ENCODE assay signal across 8 cellular contexts in the genomic region with DNA sequence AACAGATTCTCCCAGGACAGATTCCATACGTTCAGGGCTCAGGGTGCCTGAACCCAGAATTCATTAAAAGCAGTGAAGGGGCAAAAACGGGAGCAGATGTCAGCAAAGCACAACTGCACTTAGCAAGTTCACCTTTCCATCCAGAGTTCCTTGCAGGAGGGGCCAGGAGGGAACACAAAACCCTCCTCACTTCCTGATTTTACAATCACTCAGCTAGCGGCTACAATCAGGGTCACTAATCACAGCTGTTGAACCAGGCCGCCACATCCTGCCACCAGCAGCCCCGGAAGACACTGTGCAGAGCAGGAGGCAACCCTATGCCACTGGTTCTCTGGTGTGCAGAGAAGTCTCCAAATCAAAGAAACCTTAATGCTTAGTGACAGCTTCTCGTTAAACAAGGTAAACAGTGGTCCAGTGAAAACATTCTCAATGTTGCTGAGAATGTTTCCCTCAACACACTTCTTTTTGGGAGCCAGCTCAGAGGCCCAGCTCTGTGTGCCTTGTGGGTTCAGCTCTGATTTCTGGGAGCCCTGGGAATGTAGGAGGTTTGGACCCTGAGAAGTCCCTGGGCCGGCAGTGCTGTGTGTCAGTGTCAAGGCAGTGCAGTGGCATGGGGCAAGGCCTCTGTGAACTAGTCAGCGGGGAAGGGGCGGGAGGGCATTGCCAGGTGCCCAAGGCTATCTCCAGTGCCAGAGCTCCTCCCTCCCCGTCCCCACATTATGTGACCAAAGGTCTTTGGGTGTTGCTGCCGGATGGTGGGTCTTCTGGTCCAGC. TPM values are rescaled to one million over a fixed set of nuclear protein-coding genes. Genes with fewer than 3 reads are reported as not detected.
DNase-seq lines count a peak whose midpoint lies in the region; ATAC-seq, FAIRE-seq and TF ChIP-seq lines count a peak whose summit lies in the region.

No MANE protein-coding gene starts in this region.

- H3K36me3 ChIP-seq in endothelial cell of umbilical vein (ENCODE audit: control insufficient read depth in 2 of 2, extremely low read depth in 1 of 2, insufficient read depth in 2 of 2, low read length in 2 of 2) = no peaks in the 10 kb centered on the region
- H3K36me3 ChIP-seq in HAP-1 (replicated peaks) = no peaks in the 10 kb centered on the region

- H3K9me3 ChIP-seq in endothelial cell of umbilical vein (replicated peaks; ENCODE audit: control insufficient read depth, insufficient read depth, low read length) (no peaks in the 10 kb centered on the region), HAP-1 (no peaks in the 10 kb centered on the region)

- ATAC-seq in GM18861 (IDR thresholded peaks at IDR 0.05; ENCODE audit: unreplicated experiment) (peak; percentile 38), HG02610 (IDR thresholded peaks at IDR 0.05; ENCODE audit: unreplicated experiment) (peak; percentile 55)

- no peaks in the 10 kb centered on the region for H3K9me3 Mint-ChIP-seq in neural crest cell

- H3K4me3 ChIP-seq in NB4 (ENCODE audit: low read depth, low read length) = no peak overlapping the region
- no peak overlapping the region for H3K4me3 ChIP-seq in endothelial cell of umbilical vein (replicated peaks in 1 of 3; ENCODE audit: insufficient read depth in 1 of 3, low read depth in 1 of 3, low read length in 3 of 3)
- no peak overlapping the region for H3K4me3 ChIP-seq in HAP-1

- in situ Hi-C loops in HAP-1 (cut with MboI; ENCODE audit: low sequenced_read_pairs) = no loop called here

- FAIRE-seq in endothelial cell of umbilical vein (lab: Jason Lieb, UNC) = peak; percentile 84

- intact Hi-C loops in endothelial cell of umbilical vein (cut with micrococcal nuclease) = loop anchor here (1.0 to 2.0 kb wide), 8 partner anchors 17 to 197 kb away; partner anchors contain the start of gene ARF6

- no peaks in the 10 kb centered on the region for H3K79me2 ChIP-seq in endothelial cell of umbilical vein (ENCODE audit: control insufficient read depth, insufficient read depth, low read length)

- no peak for TF ChIP-seq POLR2A in NB4 (IDR thresholded peaks at IDR 0.05; ENCODE audit: extremely low read depth, insufficient read length)
- no peak for TF ChIP-seq POLR2A in endothelial cell of umbilical vein (IDR thresholded peaks at IDR 0.05; ENCODE audit: low read depth, low read length)

- no peaks in the 10 kb centered on the region for H3K27me3 Mint-ChIP-seq in neural crest cell (ENCODE audit: low read depth)

- H3K27ac Mint-ChIP-seq in neural crest cell (ENCODE audit: unreplicated experiment) = peak overlapping the region; percentile 59

- DNase-seq in NB4 (ENCODE audit: low read depth) = peak; percentile 93
- peak; percentile 57 for DNase-seq in activated CD4-positive, alpha-beta T cell treated with anti-CD3 and anti-CD28 coated beads, Interleukin-2, amount 50 U/mL, for 1 hour
- peak; percentile 58 for DNase-seq in endothelial cell of umbilical vein (ENCODE audit: low read depth, low spot score)
- no peak for DNase-seq in neural crest cell (ENCODE audit: low read depth, low spot score)
- DNase-seq in NCI-H2029 treated with DMSO at 0.1 percent for 48 hours (lab: John Stamatoyannopoulos, UW) = no peak
- DNase-seq in HAP-1 (ENCODE audit: low spot score in 2 of 2) = no peak

- H3K4me3 Mint-ChIP-seq in neural crest cell = no peak overlapping the region

- BruUV-seq in endothelial cell of umbilical vein (replicated peaks; lab: Mats Ljungman, UMichigan) = no TSS peak

- peaks cover 10% of the 10 kb centered on the region for H3K4me1 Mint-ChIP-seq in neural crest cell

- no peaks in the 10 kb centered on the region for H4K20me1 ChIP-seq in endothelial cell of umbilical vein (replicated peaks; ENCODE audit: control insufficient read depth, extremely low read depth, insufficient read depth, low read length)

- dilution Hi-C loops in endothelial cell of umbilical vein (cut with MboI; ENCODE audit: extremely low pct_ligation_motif_present, low sequenced_read_pairs) = no loop called here

- H3K27me3 ChIP-seq in endothelial cell of umbilical vein (ENCODE audit: control insufficient read depth in 2 of 2, insufficient read depth in 2 of 2, low read length in 2 of 2) = no peaks in the 10 kb centered on the region
- no peaks in the 10 kb centered on the region for H3K27me3 ChIP-seq in HAP-1 (ENCODE audit: low read depth)

- H3K4me1 ChIP-seq in endothelial cell of umbilical vein (ENCODE audit: control insufficient read depth, extremely low read depth, insufficient read depth, low read length) (peaks cover 31% of the 10 kb centered on the region), HAP-1 (peaks cover 17% of the 10 kb centered on the region)

- no peaks in the 10 kb centered on the region for H3K9me1 ChIP-seq in endothelial cell of umbilical vein (replicated peaks; ENCODE audit: control insufficient read depth, extremely low read depth, insufficient read depth, low read length)

- peak overlapping the region; percentile 28 for H3K4me2 ChIP-seq in endothelial cell of umbilical vein (ENCODE audit: insufficient read depth, low read length)

- H3K36me3 Mint-ChIP-seq in neural crest cell (ENCODE audit: low read depth) = no peaks in the 10 kb centered on the region

- H3K9ac ChIP-seq in endothelial cell of umbilical vein (replicated peaks; ENCODE audit: extremely low read depth, insufficient read depth, low read length) = peak overlapping the region; percentile 66

- peak overlapping the region; percentile 33 for H2AFZ ChIP-seq in endothelial cell of umbilical vein (ENCODE audit: low read depth, low read length)

- TF ChIP-seq CTCF in NB4 (IDR thresholded peaks at IDR 0.05; ENCODE audit: low read depth, low read length) = no peak
- no peak for TF ChIP-seq CTCF in endothelial cell of umbilical vein (IDR thresholded peaks at IDR 0.05; ENCODE audit: extremely low read depth in 1 of 2, insufficient read depth in 1 of 2, low read depth in 1 of 2, low read length in 2 of 2)
- TF ChIP-seq CTCF in neural crest cell (conservative IDR thresholded peaks at IDR 0.05) = no peak

- POLR2A ChIA-PET in endothelial cell of umbilical vein (lab: Charles Lee) = interaction anchor here (0.6 kb wide), 2 partner anchors 45 to 46 kb away, joined by 3 to 4 read pairs; no protein-coding TSS in a partner anchor

- CTCF ChIA-PET in endothelial cell of umbilical vein (lab: Charles Lee) = interaction anchor here (0.9 to 3.5 kb wide), 27 partner anchors 8 to 209 kb away, joined by 3 to 25 read pairs (median 5); partner anchors contain the start of genes ARF6 and NEMF

- peak overlapping the region; percentile 88 for H3K27ac ChIP-seq in endothelial cell of umbilical vein (ENCODE audit: insufficient read depth, low read depth, low read length)

TF ChIP-seq in endothelial cell of umbilical vein, 7 proteins besides CTCF, POLR2A, EP300 and RAD21:
- peak; percentile 62 for TF ChIP-seq GATA2 (IDR thresholded peaks at IDR 0.05; ENCODE audit: insufficient read depth, insufficient read length, low read depth, low read length)
- peak; percentile 54 for TF ChIP-seq POLR2AphosphoS5 (IDR thresholded peaks at IDR 0.05; ENCODE audit: insufficient read depth, low read depth, low read length)
- TF ChIP-seq, protein P1, sequence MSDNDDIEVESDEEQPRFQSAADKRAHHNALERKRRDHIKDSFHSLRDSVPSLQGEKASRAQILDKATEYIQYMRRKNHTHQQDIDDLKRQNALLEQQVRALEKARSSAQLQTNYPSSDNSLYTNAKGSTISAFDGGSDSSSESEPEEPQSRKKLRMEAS (IDR thresholded peaks at IDR 0.05; ENCODE audit: insufficient read depth, insufficient read length) = no peak
- TF ChIP-seq FOS (IDR thresholded peaks at IDR 0.05; ENCODE audit: borderline replicate concordance, insufficient read depth, low read length) = peak; percentile 4
- TF ChIP-seq MYC (IDR thresholded peaks at IDR 0.05; ENCODE audit: low read depth, low read length) = no peak

RNA-seq across cellular contexts. Expression of gene VCPKMT, which starts 54.5 kb away (rescaled TPM):
- 6.9 and 9.2 TPM in 2 replicates for total RNA-seq in endothelial cell of umbilical vein
- 2.6 and 3.5 TPM in 2 replicates for polyA plus RNA-seq in endothelial cell of umbilical vein
- 2.3 and 3.7 TPM in 2 replicates for polyA plus RNA-seq in endothelial cell of umbilical vein (2011; cell fraction: cytosol; rRNA removed)
- polyA plus RNA-seq in endothelial cell of umbilical vein (2011; cell fraction: nucleus; rRNA removed) = 11.6 and 13.9 TPM in 2 replicates
- 5.3 and 5.8 TPM in 2 replicates for polyA plus RNA-seq in endothelial cell of umbilical vein (2012)
- polyA minus RNA-seq in endothelial cell of umbilical vein = 3.1 and 5.1 TPM in 2 replicates
- 2.7 TPM for polyA minus RNA-seq in endothelial cell of umbilical vein (2011; cell fraction: cytosol; rRNA and poly(A)+ RNA removed)
- polyA minus RNA-seq in endothelial cell of umbilical vein (2011; cell fraction: nucleus; rRNA and poly(A)+ RNA removed) = 7.5 and 8.9 TPM in 2 replicates
- total RNA-seq in neural crest cell = 13.0 and 13.1 TPM in 2 replicates

Comparison
In these comparisons a context has a peak if more than half of its experiments do, and no peak if none do; other contexts are left out.
1. DNase-seq: peak in NB4 (single experiment), activated CD4-positive, alpha-beta T cell treated with anti-CD3 and anti-CD28 coated beads, Interleukin-2, amount 50 U/mL, for 1 hour (single experiment) and endothelial cell of umbilical vein (single experiment); none in neural crest cell (single experiment), NCI-H2029 treated with DMSO at 0.1 percent for 48 hours (single experiment) and HAP-1 (0 of 2).